In genomic region chr5:6448622-6449464, GRCh38 we compare ENCODE assay signal across 8 cellular contexts. TPM values are rescaled to one million over a fixed set of nuclear protein-coding genes. Genes with fewer than 3 reads are reported as not detected.
A peak's percentile ranks its signal among the peaks of the same experiment; 100 is the strongest.
DNase-seq lines count a peak whose midpoint lies in the region; ATAC-seq and TF ChIP-seq lines count a peak whose summit lies in the region.

Gene UBE2QL1, plus strand, starts transcription at chr5:6448859. Its CDS starts 35 bp downstream, at chr5:6448894.

- H3K4me3 Mint-ChIP-seq in chondrocyte (ENCODE audit: unreplicated experiment), result peak within 1 kb of the TSS; percentile 64

- no peak for TF ChIP-seq POLR2A in testis (IDR thresholded peaks at IDR 0.05)

- no peaks in the 10 kb centered on the region for H3K9me3 ChIP-seq in liver (ENCODE audit: control insufficient read depth in 4 of 4, low read length in 3 of 4)
- no peaks in the 10 kb centered on the region for H3K9me3 ChIP-seq in testis

- H3K27me3 ChIP-seq in liver (ENCODE audit: control insufficient read depth in 4 of 4, insufficient read depth in 4 of 4, low read length in 3 of 4) (no peaks in the 10 kb centered on the region), testis (no peaks in the 10 kb centered on the region)

- peaks cover 6% of the 10 kb centered on the region for H3K9me3 Mint-ChIP-seq in chondrocyte (ENCODE audit: low read depth)

- H3K36me3 ChIP-seq in liver (ENCODE audit: control insufficient read depth in 4 of 4, insufficient read depth in 3 of 4, low read depth in 1 of 4, low read length in 3 of 4) (no peaks in the 10 kb centered on the region), testis (ENCODE audit: low read depth, missing control alignments) (no peaks in the 10 kb centered on the region)

- TF ChIP-seq RAD21 in liver (IDR thresholded peaks at IDR 0.05), result no peak

- 2% methylated on average over 101 of the region's 103 CpGs for WGBS in liver
- 0% methylated on average over 5 to 60 of the region's 103 CpGs for WGBS in testis, 2 donors

- peak; percentile 33 for DNase-seq in AG20443 (ENCODE audit: low spot score)
- peak; percentile 36 for DNase-seq in NCI-H2171 treated with DMSO at 0.1 percent for 48 hours (lab: John Stamatoyannopoulos, UW)
- no peak for DNase-seq in chondrocyte (ENCODE audit: low spot score)
- DNase-seq in testis, result peak; percentile 26

- H3K4me3 ChIP-seq in liver (ENCODE audit: low read depth in 1 of 3, low read length in 3 of 3) (peak within 1 kb of the TSS; percentile 52 to 79 (median 54)), testis (peak within 1 kb of the TSS; percentile 55 to 64)

- H3K27ac ChIP-seq in liver (ENCODE audit: low read depth in 1 of 2, low read length in 2 of 2), result no peak within 1 kb of the TSS
- H3K27ac ChIP-seq in testis, result no peak within 1 kb of the TSS

- H3K27ac Mint-ChIP-seq in chondrocyte (ENCODE audit: unreplicated experiment), result no peak within 1 kb of the TSS

- intact Hi-C loops in testis (cut with DNase I; ENCODE audit: low total_unique reads), result no loop called here

- H3K4me1 ChIP-seq in liver (ENCODE audit: control insufficient read depth in 4 of 4, insufficient read depth in 4 of 4, low read length in 3 of 4), result peaks cover 3 to 13% (median 9%) of the 10 kb centered on the region in 4 donors
- peaks cover 14% of the 10 kb centered on the region for H3K4me1 ChIP-seq in testis

- peaks cover 45% of the 10 kb centered on the region for H3K27me3 Mint-ChIP-seq in chondrocyte (ENCODE audit: low read depth)

- H3K4me1 Mint-ChIP-seq in chondrocyte (ENCODE audit: low read depth), result peaks cover 12% of the 10 kb centered on the region

- no peaks in the 10 kb centered on the region for H3K36me3 Mint-ChIP-seq in chondrocyte (ENCODE audit: low read depth)

- TF ChIP-seq CTCF in chondrocyte (IDR thresholded peaks at IDR 0.05) (no peak), liver (IDR thresholded peaks at IDR 0.05; ENCODE audit: low read depth, low read length, missing input control) (no peak), testis (IDR thresholded peaks at IDR 0.05) (no peak)

- ATAC-seq in GM19372 (IDR thresholded peaks at IDR 0.05; ENCODE audit: low read depth, unreplicated experiment) (peak; percentile 52), HG03045 (IDR thresholded peaks at IDR 0.05; ENCODE audit: unreplicated experiment) (no peak), GM18519 (IDR thresholded peaks at IDR 0.05; ENCODE audit: low FRiP score, unreplicated experiment) (no peak)

- no peak within 1 kb of the TSS for H3K9ac ChIP-seq in liver (ENCODE audit: low read depth in 1 of 2, low read length in 2 of 2)

TF ChIP-seq in liver, 16 proteins besides CTCF, POLR2A, EP300 and RAD21:
- TF ChIP-seq HNF4G (IDR thresholded peaks at IDR 0.05), result no peak
- no peak for TF ChIP-seq JUND (IDR thresholded peaks at IDR 0.05)
- no peak for TF ChIP-seq EGR1 (IDR thresholded peaks at IDR 0.05; ENCODE audit: low read depth in 2 of 2)
- no peak for TF ChIP-seq ZBTB33 (IDR thresholded peaks at IDR 0.05)

RNA-seq across cellular contexts. Expression of gene UBE2QL1, which starts in this region (rescaled TPM):
- total RNA-seq in chondrocyte, result 0.17 to 0.36 TPM (median 0.31 TPM) in 3 replicates
- under 1 TPM; 0.09 to 0.59 TPM for total RNA-seq in liver
- polyA plus RNA-seq in liver, result 1 to 10 TPM in 1 of 2 donors, under 1 TPM in 1; 0.14 to 1.9 TPM
- total RNA-seq in testis, result 1 to 10 TPM; 1.9 to 3.2 TPM
- 2.0 TPM for polyA plus RNA-seq in testis (ENCODE audit: insufficient read depth, low read depth, low replicate concordance)
